Comparison of ENCODE assay signal across 8 cellular contexts in the genomic region with DNA sequence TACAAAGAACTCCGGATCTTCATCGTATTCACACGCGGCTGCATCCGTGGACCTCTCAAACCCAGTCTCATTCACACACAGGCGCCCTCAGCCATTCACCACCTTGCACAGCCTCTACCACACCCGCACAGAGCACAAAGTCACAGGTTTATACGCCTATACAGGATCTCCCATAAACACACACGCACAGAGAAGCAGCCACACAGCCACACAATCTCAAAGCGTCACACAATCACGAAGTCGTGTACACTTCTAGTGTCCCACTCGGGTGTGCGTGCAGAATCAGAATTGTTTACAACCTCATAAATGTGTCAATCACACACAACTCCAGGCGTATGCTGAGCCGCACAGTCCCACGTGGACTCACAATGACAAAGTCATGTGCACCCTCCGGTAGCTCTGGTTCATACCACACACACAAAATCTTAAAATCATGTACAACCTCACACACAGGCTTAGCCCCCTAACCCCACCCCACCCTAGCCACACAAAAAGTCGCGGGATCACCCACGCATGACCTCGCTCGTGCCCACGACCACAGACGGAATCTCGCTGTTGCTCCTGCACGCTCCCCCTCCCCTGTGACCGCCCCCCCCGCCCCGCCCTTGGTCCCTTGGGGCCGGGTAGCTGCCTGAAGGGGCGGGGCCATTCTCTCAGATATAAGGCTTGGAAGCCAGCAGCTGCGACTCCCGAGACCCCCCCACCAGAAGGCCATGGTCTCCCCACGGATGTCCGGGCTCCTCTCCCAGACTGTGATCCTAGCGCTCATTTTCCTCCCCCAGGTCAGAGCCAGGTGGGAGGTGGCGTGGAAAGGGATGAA. TPM values are rescaled to one million over a fixed set of nuclear protein-coding genes. Genes with fewer than 3 reads are reported as not detected.
DNase-seq lines count a peak whose midpoint lies in the region; ATAC-seq, FAIRE-seq and TF ChIP-seq lines count a peak whose summit lies in the region.

A gene with protein sequence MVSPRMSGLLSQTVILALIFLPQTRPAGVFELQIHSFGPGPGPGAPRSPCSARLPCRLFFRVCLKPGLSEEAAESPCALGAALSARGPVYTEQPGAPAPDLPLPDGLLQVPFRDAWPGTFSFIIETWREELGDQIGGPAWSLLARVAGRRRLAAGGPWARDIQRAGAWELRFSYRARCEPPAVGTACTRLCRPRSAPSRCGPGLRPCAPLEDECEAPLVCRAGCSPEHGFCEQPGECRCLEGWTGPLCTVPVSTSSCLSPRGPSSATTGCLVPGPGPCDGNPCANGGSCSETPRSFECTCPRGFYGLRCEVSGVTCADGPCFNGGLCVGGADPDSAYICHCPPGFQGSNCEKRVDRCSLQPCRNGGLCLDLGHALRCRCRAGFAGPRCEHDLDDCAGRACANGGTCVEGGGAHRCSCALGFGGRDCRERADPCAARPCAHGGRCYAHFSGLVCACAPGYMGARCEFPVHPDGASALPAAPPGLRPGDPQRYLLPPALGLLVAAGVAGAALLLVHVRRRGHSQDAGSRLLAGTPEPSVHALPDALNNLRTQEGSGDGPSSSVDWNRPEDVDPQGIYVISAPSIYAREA (plus strand): TSS at position 686 of the 820 bp plus-strand sequence. CDS start 28 bp downstream, at position 714.

- H3K4me3 ChIP-seq in foreskin fibroblast (ENCODE audit: low read depth in 1 of 2, low read length in 2 of 2) (peak within 1 kb of the TSS; percentile 16 to 40), kidney (ENCODE audit: low read length in 2 of 2) (no peak within 1 kb of the TSS), adrenal gland (no peak within 1 kb of the TSS)

- TF ChIP-seq CTCF in foreskin fibroblast (IDR thresholded peaks at IDR 0.05; ENCODE audit: low read depth, low read length) (no peak), kidney (IDR thresholded peaks at IDR 0.05; ENCODE audit: borderline replicate concordance, extremely low read depth, insufficient read depth) (no peak), adrenal gland (IDR thresholded peaks at IDR 0.05) (no peak)

- WGBS in adrenal gland, 4 donors, result 1 to 8% (median 2%) methylated on average over 13 to 38 of the region's 38 CpGs

- intact Hi-C loops in kidney (cut with DNase I), result no loop called here
- intact Hi-C loops in adrenal gland (cut with DNase I), result no loop called here

- no peak within 1 kb of the TSS for H3K27ac ChIP-seq in temporal lobe (ENCODE audit: low read depth, low read length)
- H3K27ac ChIP-seq in kidney (ENCODE audit: low read depth in 2 of 2, low read length in 2 of 2), result no peak within 1 kb of the TSS
- H3K27ac ChIP-seq in adrenal gland, result no peak within 1 kb of the TSS

- no peak for TF ChIP-seq POLR2A in adrenal gland (IDR thresholded peaks at IDR 0.05)

- DNase-seq in D341Med (ENCODE audit: low spot score), result peak; percentile 87
- DNase-seq in NAMALWA (ENCODE audit: low spot score), result peak; percentile 89
- peak; percentile 77 for DNase-seq in SW480 (ENCODE audit: low spot score)
- peak in 1 of 2 donors; percentile 49 for DNase-seq in foreskin fibroblast
- no peak for DNase-seq in kidney
- DNase-seq in adrenal gland, result no peak

- H3K36me3 ChIP-seq in kidney (ENCODE audit: control insufficient read depth in 1 of 2, insufficient read depth in 2 of 2, low read length in 2 of 2) (no peaks in the 10 kb centered on the region), adrenal gland (replicated peaks in 1 of 2) (no peaks in the 10 kb centered on the region)

- no peak for FAIRE-seq in kidney (lab: Jason Lieb, UNC)

- H3K4me1 ChIP-seq in kidney (ENCODE audit: control insufficient read depth in 1 of 2, insufficient read depth in 1 of 2, low read depth in 1 of 2, low read length in 2 of 2) (peaks cover 0 to 5% of the 10 kb centered on the region in 2 donors), adrenal gland (replicated peaks in 1 of 2) (peaks cover 0 to 16% of the 10 kb centered on the region in 2 donors)

- ATAC-seq in GM18511 (IDR thresholded peaks at IDR 0.05; ENCODE audit: unreplicated experiment), result no peak

- peaks cover 29% of the 10 kb centered on the region for H3K27me3 ChIP-seq in adrenal gland

- H3K9ac ChIP-seq in kidney (ENCODE audit: low read length in 2 of 2), result no peak within 1 kb of the TSS

- H3K9me3 ChIP-seq in kidney (ENCODE audit: control insufficient read depth in 1 of 2, low read length in 2 of 2) (no peaks in the 10 kb centered on the region), adrenal gland (replicated peaks in 1 of 3) (no peaks in the 10 kb centered on the region)

RNA-seq across cellular contexts. Expression of the gene that starts here (rescaled TPM):
- total RNA-seq in temporal lobe (14.3 TPM), kidney (0.13 TPM), adrenal gland (not detected)
- polyA plus RNA-seq in kidney (ENCODE audit: insufficient read depth, low read depth, low replicate concordance) (0.17 TPM), adrenal gland (under 1 TPM in 1 of 3 donors, not detected in 2; 0.10 TPM)

Comparison
In these comparisons a context has a peak if more than half of its experiments do, and no peak if none do; other contexts are left out.
1. RNA of the gene that starts here (total RNA-seq): 14.3 TPM in temporal lobe (single experiment); 0.13 TPM in kidney (single experiment) and not detected in adrenal gland; every median in the first group is over 10 times any median in the second.
2. DNase-seq: peak in D341Med (single experiment), NAMALWA (single experiment) and SW480 (single experiment); none in kidney (single experiment) and adrenal gland (0 of 7).
3. H3K4me3 ChIP-seq: peak in foreskin fibroblast (2 of 2); none in kidney (0 of 2) and adrenal gland (0 of 4).